ENCODE assay signal across 15 cellular contexts in the genomic region with DNA sequence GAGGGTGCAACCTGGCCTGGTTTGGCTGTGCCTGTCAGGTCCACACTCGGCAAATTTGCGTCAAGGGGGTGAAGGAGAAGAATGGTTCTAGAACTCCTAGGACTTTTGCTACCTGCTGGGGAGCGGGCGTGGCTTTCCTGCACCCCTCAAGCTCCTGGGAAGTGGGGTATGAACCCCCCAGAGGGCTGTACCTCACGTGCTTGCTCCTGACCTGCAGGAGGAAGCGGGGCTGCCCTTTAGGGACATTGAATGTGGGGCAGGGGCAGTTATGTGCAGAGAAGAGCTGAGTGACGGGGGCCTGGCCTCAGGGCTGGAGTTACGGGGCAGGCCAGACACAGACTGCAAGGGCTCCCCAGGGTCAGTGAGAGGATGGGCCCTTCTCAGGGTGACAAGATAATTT.
A peak's percentile ranks its signal among the peaks of the same experiment; 100 is the strongest.
DNase-seq lines count a peak whose midpoint lies in the region; ATAC-seq and TF ChIP-seq lines count a peak whose summit lies in the region.
"Had no signal": no experiment of that assay in that cellular context is flagged by ENCODE, and none has a peak within 500 bp of the region (broad histone marks: within the 10 kb centered on the region; RNA-seq: fewer than 3 reads in every experiment).

No MANE protein-coding gene starts in this region.

- no peaks in the 10 kb centered on the region for H4K20me1 ChIP-seq in BLaER1

- POLR2A ChIA-PET in activated CD8-positive, alpha-beta T cell treated with anti-CD3 and anti-CD28 coated beads for 36 hours (lab: Charles Lee), result no interaction called here
- POLR2A ChIA-PET in activated CD8-positive, alpha-beta T cell treated with anti-CD3 and anti-CD28 coated beads, Interleukin-2, amount 10 ng/mL, durations not matched to agents 7 days and 5 days (lab: Charles Lee), result interaction anchor here (2.3 kb wide), 1 partner anchor 11 kb away, joined by 10 read pairs; no protein-coding TSS in a partner anchor

- peaks cover 16% of the 10 kb centered on the region for H3K4me1 Mint-ChIP-seq in activated CD8-positive, alpha-beta T cell treated with anti-CD3 and anti-CD28 coated beads for 36 hours (ENCODE audit: low read depth)
- H3K4me1 Mint-ChIP-seq in activated CD8-positive, alpha-beta T cell treated with anti-CD3 and anti-CD28 coated beads, Interleukin-2, amount 10 ng/mL, durations not matched to agents 7 days and 5 days (ENCODE audit: low read depth), result peaks cover 34% of the 10 kb centered on the region
- H3K4me1 Mint-ChIP-seq in activated T-helper 17 cell treated with anti-CD3 and anti-CD28 coated beads, Interleukin-2, amount 50 U/mL, for 72 hours, result no peaks in the 10 kb centered on the region
- H3K4me1 Mint-ChIP-seq in nephron progenitor cell, result peaks cover 32% of the 10 kb centered on the region
- H3K4me1 Mint-ChIP-seq: GM23338 had no signal

- 0 out of 2 replicates have a peak overlapping the region, but pooled peaks have one; percentile 18 for H3K4me2 ChIP-seq in BLaER1
- H3K4me2 ChIP-seq: GM23338 had no signal

- H3K9me3 ChIP-seq in BLaER1, result no peaks in the 10 kb centered on the region; the same call in 1 of the 2 replicates

- peaks cover 69% of the 10 kb centered on the region for H3K4me1 ChIP-seq in BLaER1

- peak overlapping the region; percentile 61 for H3K27ac Mint-ChIP-seq in activated CD8-positive, alpha-beta T cell treated with anti-CD3 and anti-CD28 coated beads for 36 hours
- H3K27ac Mint-ChIP-seq in activated CD8-positive, alpha-beta T cell treated with anti-CD3 and anti-CD28 coated beads, Interleukin-2, amount 10 ng/mL, durations not matched to agents 7 days and 5 days, result no peak overlapping the region
- H3K27ac Mint-ChIP-seq in activated T-helper 17 cell treated with anti-CD3 and anti-CD28 coated beads, Interleukin-2, amount 50 U/mL, for 72 hours, result peak overlapping the region; percentile 49
- H3K27ac Mint-ChIP-seq in nephron progenitor cell, result peak overlapping the region; percentile 85
- H3K27ac Mint-ChIP-seq: GM23338 had no signal

- peaks cover 1% of the 10 kb centered on the region for H3K9me3 Mint-ChIP-seq in activated CD8-positive, alpha-beta T cell treated with anti-CD3 and anti-CD28 coated beads for 36 hours
- H3K9me3 Mint-ChIP-seq in activated CD8-positive, alpha-beta T cell treated with anti-CD3 and anti-CD28 coated beads, Interleukin-2, amount 10 ng/mL, durations not matched to agents 7 days and 5 days (ENCODE audit: insufficient read depth), result no peaks in the 10 kb centered on the region
- no peaks in the 10 kb centered on the region for H3K9me3 Mint-ChIP-seq in activated T-helper 17 cell treated with anti-CD3 and anti-CD28 coated beads, Interleukin-2, amount 50 U/mL, for 72 hours
- H3K9me3 Mint-ChIP-seq in nephron progenitor cell, result no peaks in the 10 kb centered on the region

- peak overlapping the region; percentile 44 for H3K27ac ChIP-seq in BLaER1
- H3K27ac ChIP-seq: 22Rv1 had no signal

- no peaks in the 10 kb centered on the region for H3K27me3 ChIP-seq in BLaER1

- H3K27me3 Mint-ChIP-seq in activated CD8-positive, alpha-beta T cell treated with anti-CD3 and anti-CD28 coated beads for 36 hours, result no peaks in the 10 kb centered on the region
- no peaks in the 10 kb centered on the region for H3K27me3 Mint-ChIP-seq in activated CD8-positive, alpha-beta T cell treated with anti-CD3 and anti-CD28 coated beads, Interleukin-2, amount 10 ng/mL, durations not matched to agents 7 days and 5 days (ENCODE audit: low read depth)
- H3K27me3 Mint-ChIP-seq in activated T-helper 17 cell treated with anti-CD3 and anti-CD28 coated beads, Interleukin-2, amount 50 U/mL, for 72 hours, result no peaks in the 10 kb centered on the region
- H3K27me3 Mint-ChIP-seq in nephron progenitor cell (ENCODE audit: low read depth, poor library complexity), result no peaks in the 10 kb centered on the region

- no peak for DNase-seq in activated CD8-positive, alpha-beta T cell treated with anti-CD3 and anti-CD28 coated beads for 36 hours
- no peak for DNase-seq in activated CD8-positive, alpha-beta T cell treated with anti-CD3 and anti-CD28 coated beads, Interleukin-2, amount 10 ng/mL, durations not matched to agents 7 days and 5 days
- DNase-seq in nephron progenitor cell (no peak), retina (no peak)
- DNase-seq: Calu3; KBM-7; NCI-H1694 treated with DMSO at 0.1 percent for 48 hours; NK-92 treated with Interleukin-12 subunit alpha and Interleukin-12 subunit beta, amount 100 ng/mL, for 24 hours; SHP77 had no signal

- no peak overlapping the region for H3K9ac ChIP-seq in BLaER1

- peaks cover 20% of the 10 kb centered on the region for H3K36me3 ChIP-seq in BLaER1

- H3K4me3 Mint-ChIP-seq in activated CD8-positive, alpha-beta T cell treated with anti-CD3 and anti-CD28 coated beads for 36 hours, result no peak overlapping the region
- H3K4me3 Mint-ChIP-seq in activated CD8-positive, alpha-beta T cell treated with anti-CD3 and anti-CD28 coated beads, Interleukin-2, amount 10 ng/mL, durations not matched to agents 7 days and 5 days, result no peak overlapping the region
- H3K4me3 Mint-ChIP-seq in activated T-helper 17 cell treated with anti-CD3 and anti-CD28 coated beads, Interleukin-2, amount 50 U/mL, for 72 hours, result no peak overlapping the region
- no peak overlapping the region for H3K4me3 Mint-ChIP-seq in nephron progenitor cell
- H3K4me3 Mint-ChIP-seq: GM23338 had no signal

- CTCF ChIA-PET in activated CD8-positive, alpha-beta T cell treated with anti-CD3 and anti-CD28 coated beads for 36 hours (lab: Charles Lee), result no interaction called here
- CTCF ChIA-PET in activated CD8-positive, alpha-beta T cell treated with anti-CD3 and anti-CD28 coated beads, Interleukin-2, amount 10 ng/mL, durations not matched to agents 7 days and 5 days (lab: Charles Lee), result no interaction called here

- H3K36me3 Mint-ChIP-seq in activated CD8-positive, alpha-beta T cell treated with anti-CD3 and anti-CD28 coated beads for 36 hours (ENCODE audit: low read depth), result peaks cover 46% of the 10 kb centered on the region
- peaks cover 72% of the 10 kb centered on the region for H3K36me3 Mint-ChIP-seq in activated CD8-positive, alpha-beta T cell treated with anti-CD3 and anti-CD28 coated beads, Interleukin-2, amount 10 ng/mL, durations not matched to agents 7 days and 5 days (ENCODE audit: low read depth)
- peaks cover 52% of the 10 kb centered on the region for H3K36me3 Mint-ChIP-seq in activated T-helper 17 cell treated with anti-CD3 and anti-CD28 coated beads, Interleukin-2, amount 50 U/mL, for 72 hours (ENCODE audit: low read depth)
- H3K36me3 Mint-ChIP-seq in nephron progenitor cell (ENCODE audit: low read depth), result no peaks in the 10 kb centered on the region

- no peak for TF ChIP-seq CTCF in activated CD8-positive, alpha-beta T cell treated with anti-CD3 and anti-CD28 coated beads for 36 hours (IDR thresholded peaks at IDR 0.05)
- TF ChIP-seq CTCF in nephron progenitor cell (IDR thresholded peaks at IDR 0.05), result no peak

- intact Hi-C loops in activated CD8-positive, alpha-beta T cell treated with anti-CD3 and anti-CD28 coated beads for 36 hours (cut with micrococcal nuclease), result no loop called here

- no peak for ATAC-seq in activated CD8-positive, alpha-beta T cell treated with anti-CD3 and anti-CD28 coated beads for 36 hours
- ATAC-seq in activated CD8-positive, alpha-beta T cell treated with anti-CD3 and anti-CD28 coated beads, Interleukin-2, amount 10 ng/mL, durations not matched to agents 7 days and 5 days, result no peak
- ATAC-seq in activated T-helper 17 cell treated with anti-CD3 and anti-CD28 coated beads, Interleukin-2, amount 50 U/mL, for 72 hours (replicated peaks), result no peak
- no peak for ATAC-seq in HG03442 (IDR thresholded peaks at IDR 0.05; ENCODE audit: unreplicated experiment)
- no peak for ATAC-seq in GM21423 (IDR thresholded peaks at IDR 0.05; ENCODE audit: unreplicated experiment)
- ATAC-seq: GM23338 had no signal

- H3K4me3 ChIP-seq in BLaER1, result no peak overlapping the region
- H3K4me3 ChIP-seq: GM23338 had no signal
